Comparison of ENCODE assay signal across 1 cellular context in the genomic region with DNA sequence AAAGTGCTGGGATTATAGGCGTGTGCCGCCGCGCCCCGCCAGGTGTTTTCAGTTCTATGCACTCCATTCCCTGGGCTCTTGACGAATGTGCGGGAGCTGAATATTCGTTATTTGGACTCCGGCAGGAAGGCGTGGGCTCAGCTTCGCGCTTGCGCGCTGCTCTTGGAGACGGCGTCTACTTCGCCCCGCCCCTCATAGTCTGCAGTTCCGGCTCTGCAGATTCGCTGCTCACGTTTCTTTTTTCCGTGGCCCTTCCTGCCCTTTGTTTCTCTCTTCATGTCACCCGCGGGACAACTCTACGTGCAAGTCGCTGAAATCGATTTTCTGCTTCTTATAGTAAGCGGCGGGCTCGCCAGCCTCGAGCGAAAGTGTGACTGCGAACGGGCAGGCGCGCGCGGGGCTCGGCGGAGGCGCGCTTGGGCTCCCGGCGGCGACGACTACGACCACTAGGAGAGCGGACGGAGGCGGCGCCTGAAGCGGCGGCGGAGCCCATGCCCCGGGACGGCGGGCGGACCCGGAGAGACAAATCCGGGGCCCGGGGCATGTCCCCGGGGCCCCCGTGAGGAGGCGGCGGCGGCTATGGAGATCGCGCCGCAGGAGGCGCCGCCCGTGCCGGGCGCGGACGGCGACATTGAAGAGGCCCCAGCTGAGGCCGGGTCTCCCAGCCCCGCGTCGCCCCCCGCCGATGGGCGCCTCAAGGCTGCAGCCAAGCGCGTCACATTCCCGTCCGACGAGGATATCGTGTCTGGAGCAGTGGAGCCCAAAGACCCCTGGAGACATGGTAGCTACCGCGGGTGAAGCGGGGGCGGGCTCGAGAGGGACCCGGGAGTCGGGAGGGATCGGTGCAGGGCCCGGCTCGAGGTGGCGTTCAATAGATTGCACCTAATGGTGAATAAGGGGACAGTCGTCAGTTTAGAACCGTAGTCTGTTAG.
TF ChIP-seq lines count a peak whose summit lies in the region.

A gene with protein sequence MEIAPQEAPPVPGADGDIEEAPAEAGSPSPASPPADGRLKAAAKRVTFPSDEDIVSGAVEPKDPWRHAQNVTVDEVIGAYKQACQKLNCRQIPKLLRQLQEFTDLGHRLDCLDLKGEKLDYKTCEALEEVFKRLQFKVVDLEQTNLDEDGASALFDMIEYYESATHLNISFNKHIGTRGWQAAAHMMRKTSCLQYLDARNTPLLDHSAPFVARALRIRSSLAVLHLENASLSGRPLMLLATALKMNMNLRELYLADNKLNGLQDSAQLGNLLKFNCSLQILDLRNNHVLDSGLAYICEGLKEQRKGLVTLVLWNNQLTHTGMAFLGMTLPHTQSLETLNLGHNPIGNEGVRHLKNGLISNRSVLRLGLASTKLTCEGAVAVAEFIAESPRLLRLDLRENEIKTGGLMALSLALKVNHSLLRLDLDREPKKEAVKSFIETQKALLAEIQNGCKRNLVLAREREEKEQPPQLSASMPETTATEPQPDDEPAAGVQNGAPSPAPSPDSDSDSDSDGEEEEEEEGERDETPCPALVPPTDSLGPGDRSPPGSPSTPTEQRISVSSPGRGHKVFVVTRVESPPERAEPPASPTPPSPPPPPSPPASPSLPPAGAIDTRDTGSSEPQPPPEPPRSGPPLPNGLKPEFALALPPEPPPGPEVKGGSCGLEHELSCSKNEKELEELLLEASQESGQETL (plus strand): TSS at position 433 of the 932 bp plus-strand sequence. CDS start 147 bp downstream, at position 580.

TF ChIP-seq in GM12878, 131 proteins besides CTCF, POLR2A, EP300 and RAD21 (continued from another document):
- TF ChIP-seq, protein P1, sequence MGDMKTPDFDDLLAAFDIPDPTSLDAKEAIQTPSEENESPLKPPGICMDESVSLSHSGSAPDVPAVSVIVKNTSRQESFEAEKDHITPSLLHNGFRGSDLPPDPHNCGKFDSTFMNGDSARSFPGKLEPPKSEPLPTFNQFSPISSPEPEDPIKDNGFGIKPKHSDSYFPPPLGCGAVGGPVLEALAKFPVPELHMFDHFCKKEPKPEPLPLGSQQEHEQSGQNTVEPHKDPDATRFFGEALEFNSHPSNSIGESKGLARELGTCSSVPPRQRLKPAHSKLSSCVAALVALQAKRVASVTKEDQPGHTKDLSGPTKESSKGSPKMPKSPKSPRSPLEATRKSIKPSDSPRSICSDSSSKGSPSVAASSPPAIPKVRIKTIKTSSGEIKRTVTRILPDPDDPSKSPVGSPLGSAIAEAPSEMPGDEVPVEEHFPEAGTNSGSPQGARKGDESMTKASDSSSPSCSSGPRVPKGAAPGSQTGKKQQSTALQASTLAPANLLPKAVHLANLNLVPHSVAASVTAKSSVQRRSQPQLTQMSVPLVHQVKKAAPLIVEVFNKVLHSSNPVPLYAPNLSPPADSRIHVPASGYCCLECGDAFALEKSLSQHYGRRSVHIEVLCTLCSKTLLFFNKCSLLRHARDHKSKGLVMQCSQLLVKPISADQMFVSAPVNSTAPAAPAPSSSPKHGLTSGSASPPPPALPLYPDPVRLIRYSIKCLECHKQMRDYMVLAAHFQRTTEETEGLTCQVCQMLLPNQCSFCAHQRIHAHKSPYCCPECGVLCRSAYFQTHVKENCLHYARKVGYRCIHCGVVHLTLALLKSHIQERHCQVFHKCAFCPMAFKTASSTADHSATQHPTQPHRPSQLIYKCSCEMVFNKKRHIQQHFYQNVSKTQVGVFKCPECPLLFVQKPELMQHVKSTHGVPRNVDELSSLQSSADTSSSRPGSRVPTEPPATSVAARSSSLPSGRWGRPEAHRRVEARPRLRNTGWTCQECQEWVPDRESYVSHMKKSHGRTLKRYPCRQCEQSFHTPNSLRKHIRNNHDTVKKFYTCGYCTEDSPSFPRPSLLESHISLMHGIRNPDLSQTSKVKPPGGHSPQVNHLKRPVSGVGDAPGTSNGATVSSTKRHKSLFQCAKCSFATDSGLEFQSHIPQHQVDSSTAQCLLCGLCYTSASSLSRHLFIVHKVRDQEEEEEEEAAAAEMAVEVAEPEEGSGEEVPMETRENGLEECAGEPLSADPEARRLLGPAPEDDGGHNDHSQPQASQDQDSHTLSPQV (IDR thresholded peaks at IDR 0.05), result no peak
- TF ChIP-seq ZBTB33 (IDR thresholded peaks at IDR 0.05) (no peak), CREM (IDR thresholded peaks at IDR 0.05; ENCODE audit: low read depth) (peak; percentile 79), SIN3A (IDR thresholded peaks at IDR 0.05; ENCODE audit: low read depth, low read length) (peak; percentile 94), ZNF622 (IDR thresholded peaks at IDR 0.05) (no peak), POLR2AphosphoS5 (IDR thresholded peaks at IDR 0.05; ENCODE audit: low read length) (no peak; the same call in 1 of the 2 replicates), BCL3 (IDR thresholded peaks at IDR 0.05; ENCODE audit: borderline replicate concordance, insufficient read depth, low read depth, low read length, poor library complexity, severe bottlenecking) (no peak), KLF5 (IDR thresholded peaks at IDR 0.05; ENCODE audit: partially characterized antibody) (peak; percentile 65), NFXL1 (IDR thresholded peaks at IDR 0.05; ENCODE audit: borderline replicate concordance) (no peak), ZBTB11 (CRISPR knock-in tag; IDR thresholded peaks at IDR 0.05) (no peak), MTA2 (IDR thresholded peaks at IDR 0.05; ENCODE audit: low read depth) (peak; percentile 50; the same call in 1 of the 2 replicates), JUND (IDR thresholded peaks at IDR 0.05; ENCODE audit: low read depth, low read length) (no peak)
- TF ChIP-seq, protein P2, sequence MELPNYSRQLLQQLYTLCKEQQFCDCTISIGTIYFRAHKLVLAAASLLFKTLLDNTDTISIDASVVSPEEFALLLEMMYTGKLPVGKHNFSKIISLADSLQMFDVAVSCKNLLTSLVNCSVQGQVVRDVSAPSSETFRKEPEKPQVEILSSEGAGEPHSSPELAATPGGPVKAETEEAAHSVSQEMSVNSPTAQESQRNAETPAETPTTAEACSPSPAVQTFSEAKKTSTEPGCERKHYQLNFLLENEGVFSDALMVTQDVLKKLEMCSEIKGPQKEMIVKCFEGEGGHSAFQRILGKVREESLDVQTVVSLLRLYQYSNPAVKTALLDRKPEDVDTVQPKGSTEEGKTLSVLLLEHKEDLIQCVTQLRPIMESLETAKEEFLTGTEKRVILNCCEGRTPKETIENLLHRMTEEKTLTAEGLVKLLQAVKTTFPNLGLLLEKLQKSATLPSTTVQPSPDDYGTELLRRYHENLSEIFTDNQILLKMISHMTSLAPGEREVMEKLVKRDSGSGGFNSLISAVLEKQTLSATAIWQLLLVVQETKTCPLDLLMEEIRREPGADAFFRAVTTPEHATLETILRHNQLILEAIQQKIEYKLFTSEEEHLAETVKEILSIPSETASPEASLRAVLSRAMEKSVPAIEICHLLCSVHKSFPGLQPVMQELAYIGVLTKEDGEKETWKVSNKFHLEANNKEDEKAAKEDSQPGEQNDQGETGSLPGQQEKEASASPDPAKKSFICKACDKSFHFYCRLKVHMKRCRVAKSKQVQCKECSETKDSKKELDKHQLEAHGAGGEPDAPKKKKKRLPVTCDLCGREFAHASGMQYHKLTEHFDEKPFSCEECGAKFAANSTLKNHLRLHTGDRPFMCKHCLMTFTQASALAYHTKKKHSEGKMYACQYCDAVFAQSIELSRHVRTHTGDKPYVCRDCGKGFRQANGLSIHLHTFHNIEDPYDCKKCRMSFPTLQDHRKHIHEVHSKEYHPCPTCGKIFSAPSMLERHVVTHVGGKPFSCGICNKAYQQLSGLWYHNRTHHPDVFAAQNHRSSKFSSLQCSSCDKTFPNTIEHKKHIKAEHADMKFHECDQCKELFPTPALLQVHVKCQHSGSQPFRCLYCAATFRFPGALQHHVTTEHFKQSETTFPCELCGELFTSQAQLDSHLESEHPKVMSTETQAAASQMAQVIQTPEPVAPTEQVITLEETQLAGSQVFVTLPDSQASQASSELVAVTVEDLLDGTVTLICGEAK (IDR thresholded peaks at IDR 0.05; ENCODE audit: borderline replicate concordance), result peak; percentile 89
- TF ChIP-seq, protein P3, sequence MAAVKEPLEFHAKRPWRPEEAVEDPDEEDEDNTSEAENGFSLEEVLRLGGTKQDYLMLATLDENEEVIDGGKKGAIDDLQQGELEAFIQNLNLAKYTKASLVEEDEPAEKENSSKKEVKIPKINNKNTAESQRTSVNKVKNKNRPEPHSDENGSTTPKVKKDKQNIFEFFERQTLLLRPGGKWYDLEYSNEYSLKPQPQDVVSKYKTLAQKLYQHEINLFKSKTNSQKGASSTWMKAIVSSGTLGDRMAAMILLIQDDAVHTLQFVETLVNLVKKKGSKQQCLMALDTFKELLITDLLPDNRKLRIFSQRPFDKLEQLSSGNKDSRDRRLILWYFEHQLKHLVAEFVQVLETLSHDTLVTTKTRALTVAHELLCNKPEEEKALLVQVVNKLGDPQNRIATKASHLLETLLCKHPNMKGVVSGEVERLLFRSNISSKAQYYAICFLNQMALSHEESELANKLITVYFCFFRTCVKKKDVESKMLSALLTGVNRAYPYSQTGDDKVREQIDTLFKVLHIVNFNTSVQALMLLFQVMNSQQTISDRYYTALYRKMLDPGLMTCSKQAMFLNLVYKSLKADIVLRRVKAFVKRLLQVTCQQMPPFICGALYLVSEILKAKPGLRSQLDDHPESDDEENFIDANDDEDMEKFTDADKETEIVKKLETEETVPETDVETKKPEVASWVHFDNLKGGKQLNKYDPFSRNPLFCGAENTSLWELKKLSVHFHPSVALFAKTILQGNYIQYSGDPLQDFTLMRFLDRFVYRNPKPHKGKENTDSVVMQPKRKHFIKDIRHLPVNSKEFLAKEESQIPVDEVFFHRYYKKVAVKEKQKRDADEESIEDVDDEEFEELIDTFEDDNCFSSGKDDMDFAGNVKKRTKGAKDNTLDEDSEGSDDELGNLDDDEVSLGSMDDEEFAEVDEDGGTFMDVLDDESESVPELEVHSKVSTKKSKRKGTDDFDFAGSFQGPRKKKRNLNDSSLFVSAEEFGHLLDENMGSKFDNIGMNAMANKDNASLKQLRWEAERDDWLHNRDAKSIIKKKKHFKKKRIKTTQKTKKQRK (IDR thresholded peaks at IDR 0.05; ENCODE audit: low read depth, low read length), result no peak
